Comparison of ENCODE assay signal across 8 cellular contexts in genomic region chr1:161159915-161160248, GRCh38. TPM values are rescaled to one million over a fixed set of nuclear protein-coding genes. Genes with fewer than 3 reads are reported as not detected.
DNase-seq lines count a peak whose midpoint lies in the region; ATAC-seq, FAIRE-seq and TF ChIP-seq lines count a peak whose summit lies in the region.

No MANE protein-coding gene starts in this region.

- no peaks in the 10 kb centered on the region for H3K9me3 ChIP-seq in astrocyte (ENCODE audit: insufficient read depth, low read depth, low read length)
- no peaks in the 10 kb centered on the region for H3K9me3 ChIP-seq in tibial nerve

- TF ChIP-seq POLR2A in lower leg skin (IDR thresholded peaks at IDR 0.05) (no peak), tibial nerve (IDR thresholded peaks at IDR 0.05) (no peak)

- H3K4me3 ChIP-seq in astrocyte (ENCODE audit: insufficient read depth, low read depth, low read length) (peak overlapping the region; percentile 89), lower leg skin (ENCODE audit: low read depth, poor library complexity, severe bottlenecking) (peak overlapping the region; percentile 98), tibial nerve (peak overlapping the region; percentile 73 to 96 (median 91))

- H3K4me2 ChIP-seq in astrocyte (ENCODE audit: low read length) = peak overlapping the region; percentile 97

- H4K20me1 ChIP-seq in astrocyte (ENCODE audit: insufficient read depth, low read length) = no peaks in the 10 kb centered on the region

- peaks cover 68% of the 10 kb centered on the region for H3K4me1 Mint-ChIP-seq in activated T-cell treated with anti-CD3 and anti-CD28 coated beads, Interleukin-2, amount 50 U/mL, for 72 hours (ENCODE audit: low read depth)
- H3K4me1 Mint-ChIP-seq in astrocyte (ENCODE audit: low read depth, unreplicated experiment) = peaks cover 19% of the 10 kb centered on the region

- H3K27ac Mint-ChIP-seq in activated T-cell treated with anti-CD3 and anti-CD28 coated beads, Interleukin-2, amount 50 U/mL, for 72 hours = peak overlapping the region; percentile 72
- peak overlapping the region; percentile 73 for H3K27ac Mint-ChIP-seq in astrocyte (ENCODE audit: unreplicated experiment)

- peaks cover 12% of the 10 kb centered on the region for H3K4me1 ChIP-seq in astrocyte (ENCODE audit: insufficient read depth, low read length)
- H3K4me1 ChIP-seq in tibial nerve = peaks cover 0 to 47% (median 18%) of the 10 kb centered on the region in 4 donors

- peak overlapping the region; percentile 79 to 82 for H3K4me3 Mint-ChIP-seq in activated T-cell treated with anti-CD3 and anti-CD28 coated beads, Interleukin-2, amount 50 U/mL, for 72 hours
- H3K4me3 Mint-ChIP-seq in astrocyte (ENCODE audit: unreplicated experiment) = peak overlapping the region; percentile 86

- peak overlapping the region; percentile 92 for H3K9ac ChIP-seq in astrocyte (ENCODE audit: low read length)

- H3K27me3 ChIP-seq in astrocyte (ENCODE audit: insufficient read depth, low read length) (no peaks in the 10 kb centered on the region), tibial nerve (no peaks in the 10 kb centered on the region)

- H3K27ac ChIP-seq in astrocyte (ENCODE audit: low read depth, low read length) (peak overlapping the region; percentile 83), tibial nerve (peak overlapping the region; percentile 71 to 95 (median 88))

- WGBS in lower leg skin, 2 donors = 5 to 11% methylated on average over 11 of the region's 11 CpGs
- 4% methylated on average over 11 of the region's 11 CpGs for WGBS in tibial nerve, 2 donors

- DNase-seq in activated T-cell treated with anti-CD3 and anti-CD28 coated beads, Interleukin-2, amount 50 U/mL, for 72 hours = no peak
- no peak for DNase-seq in activated T-cell treated with anti-CD3 and anti-CD28 coated beads for 4 hours
- no peak for DNase-seq in astrocyte (ENCODE audit: low read depth)
- no peak for DNase-seq in lower leg skin (ENCODE audit: low spot score in 2 of 2)
- DNase-seq in tibial nerve (ENCODE audit: low spot score in 2 of 2) = no peak
- no peak for DNase-seq in SKM-1 treated with dmso at 0.1 percent for 144 hours (lab: John Stamatoyannopoulos, UW; ENCODE audit: unreplicated experiment)
- no peak for DNase-seq in GM13977 (ENCODE audit: low spot score)

- intact Hi-C loops in lower leg skin (cut with DNase I; ENCODE audit: low total_unique reads) = no loop called here

- H3K36me3 Mint-ChIP-seq in activated T-cell treated with anti-CD3 and anti-CD28 coated beads, Interleukin-2, amount 50 U/mL, for 72 hours (ENCODE audit: insufficient read depth in 2 of 2) = peaks cover 2 to 15% of the 10 kb centered on the region in 2 donors
- H3K36me3 Mint-ChIP-seq in astrocyte (ENCODE audit: low read depth, unreplicated experiment) = peaks cover 6% of the 10 kb centered on the region

- TF ChIP-seq CTCF in astrocyte (IDR thresholded peaks at IDR 0.05; ENCODE audit: insufficient read depth, low read depth, low read length) (no peak), lower leg skin (IDR thresholded peaks at IDR 0.05) (no peak), tibial nerve (IDR thresholded peaks at IDR 0.05) (no peak), GM13977 (IDR thresholded peaks at IDR 0.05; ENCODE audit: extremely low read depth, insufficient read depth, missing control alignments) (no peak)

- H3K79me2 ChIP-seq in astrocyte (ENCODE audit: insufficient read depth, low read length) = peaks cover 40% of the 10 kb centered on the region

- in situ Hi-C loops in GM13977 (cut with MboI; ENCODE audit: low pct_unique_long_range_greater_than_20kb, low sequenced_read_pairs, unreplicated experiment) = no loop called here

- no peaks in the 10 kb centered on the region for H3K9me3 Mint-ChIP-seq in activated T-cell treated with anti-CD3 and anti-CD28 coated beads, Interleukin-2, amount 50 U/mL, for 72 hours
- no peaks in the 10 kb centered on the region for H3K9me3 Mint-ChIP-seq in astrocyte (ENCODE audit: unreplicated experiment)

- no peak for FAIRE-seq in astrocyte (lab: Jason Lieb, UNC)

- H3K36me3 ChIP-seq in astrocyte (ENCODE audit: insufficient read depth, low read length) (peaks cover 14% of the 10 kb centered on the region), tibial nerve (peaks cover 0 to 60% (median 0%) of the 10 kb centered on the region in 3 donors)

- no peaks in the 10 kb centered on the region for H3K27me3 Mint-ChIP-seq in activated T-cell treated with anti-CD3 and anti-CD28 coated beads, Interleukin-2, amount 50 U/mL, for 72 hours (ENCODE audit: low read depth)
- H3K27me3 Mint-ChIP-seq in astrocyte (ENCODE audit: low read depth, unreplicated experiment) = no peaks in the 10 kb centered on the region

- ATAC-seq in activated T-cell treated with anti-CD3 and anti-CD28 coated beads, Interleukin-2, amount 50 U/mL, for 72 hours (replicated peaks in 1 of 2) = no peak
- no peak for ATAC-seq in GM21381 (IDR thresholded peaks at IDR 0.05; ENCODE audit: unreplicated experiment)

- H2AFZ ChIP-seq in astrocyte (ENCODE audit: low read depth, low read length) = peak overlapping the region; percentile 65

- no peak for TF ChIP-seq EP300 in tibial nerve (IDR thresholded peaks at IDR 0.05)

RNA-seq across cellular contexts. Expression of gene USP21, which starts 0.6 kb away (rescaled TPM):
- total RNA-seq in activated T-cell treated with anti-CD3 and anti-CD28 coated beads, Interleukin-2, amount 50 U/mL, for 72 hours = 10 to 100 TPM; 36.0 to 46.4 TPM
- 14.4 and 19.2 TPM in 2 replicates for total RNA-seq in astrocyte
- total RNA-seq in lower leg skin = 10 to 100 TPM; 13.7 to 28.8 (median 25.3) TPM
- 10 to 100 TPM; 12.9 to 53.1 (median 20.6) TPM for total RNA-seq in tibial nerve

RNA-seq across cellular contexts. Expression of gene UFC1, which starts 6.1 kb away (rescaled TPM):
- 10 to 100 TPM; 91.4 to 97.9 TPM for total RNA-seq in activated T-cell treated with anti-CD3 and anti-CD28 coated beads, Interleukin-2, amount 50 U/mL, for 72 hours
- total RNA-seq in astrocyte (87.5 and 91.0 TPM in 2 replicates), lower leg skin (100 to 1,000 TPM in 1 of 4 donors, 10 to 100 TPM in 3; 42.0 to 100 (median 82.5) TPM), tibial nerve (10 to 100 TPM; 34.1 to 51.5 (median 37.6) TPM)

RNA-seq across cellular contexts. Expression of gene PPOX, which starts 6.3 kb away (rescaled TPM):
- total RNA-seq in activated T-cell treated with anti-CD3 and anti-CD28 coated beads, Interleukin-2, amount 50 U/mL, for 72 hours = 10 to 100 TPM; 35.3 to 45.9 TPM
- total RNA-seq in astrocyte (17.0 and 20.0 TPM in 2 replicates), lower leg skin (10 to 100 TPM; 16.7 to 46.5 (median 24.8) TPM), tibial nerve (10 to 100 TPM; 25.6 to 39.3 (median 26.5) TPM)

RNA-seq across cellular contexts. Expression of gene B4GALT3, which starts 17.4 kb away (rescaled TPM):
- 10 to 100 TPM; 55.9 to 56.5 TPM for total RNA-seq in activated T-cell treated with anti-CD3 and anti-CD28 coated beads, Interleukin-2, amount 50 U/mL, for 72 hours
- total RNA-seq in astrocyte = 39.6 and 40.4 TPM in 2 replicates
- 10 to 100 TPM; 40.9 to 49.9 (median 44.0) TPM for total RNA-seq in lower leg skin
- 10 to 100 TPM; 18.8 to 41.4 (median 24.3) TPM for total RNA-seq in tibial nerve

RNA-seq across cellular contexts. Expression of gene DEDD, which starts 27.4 kb away (rescaled TPM):
- 10 to 100 TPM; 49.8 to 51.3 TPM for total RNA-seq in activated T-cell treated with anti-CD3 and anti-CD28 coated beads, Interleukin-2, amount 50 U/mL, for 72 hours
- total RNA-seq in astrocyte = 40.9 and 41.8 TPM in 2 replicates
- total RNA-seq in lower leg skin = 10 to 100 TPM; 26.6 to 38.2 (median 29.6) TPM
- 10 to 100 TPM; 20.1 to 48.8 (median 27.0) TPM for total RNA-seq in tibial nerve
